ENCODE assay signal across 8 cellular contexts in genomic region chr16:4416200-4417032, GRCh38. TPM values are rescaled to one million over a fixed set of nuclear protein-coding genes. Genes with fewer than 3 reads are reported as not detected.
A peak's percentile ranks its signal among the peaks of the same experiment; 100 is the strongest.
DNase-seq lines count a peak whose midpoint lies in the region; ATAC-seq and TF ChIP-seq lines count a peak whose summit lies in the region.

TSS of gene CORO7 (minus strand) at chr16:4416596. CDS start at chr16:4416518, 78 bp downstream.

- peaks cover 12% of the 10 kb centered on the region for H3K27me3 Mint-ChIP-seq in GM23338 (ENCODE audit: insufficient read depth, low read depth, poor library complexity)
- H3K27me3 Mint-ChIP-seq in naive thymus-derived CD8-positive, alpha-beta T cell: no peaks in the 10 kb centered on the region
- no peaks in the 10 kb centered on the region for H3K27me3 Mint-ChIP-seq in stimulated activated naive B cell treated with anti-CD40 and anti-IgM and Interleukin-4, amounts not matched to agents 10 μg/mL and 1 μg/mL and 100 μg/mL, for 72 hours

- H3K36me3 ChIP-seq in DOHH2 (ENCODE audit: control insufficient read depth, low read length) (peaks cover 25% of the 10 kb centered on the region), GM23338 (ENCODE audit: insufficient read depth) (no peaks in the 10 kb centered on the region; the same call in 1 of the 2 replicates), fibroblast of lung (ENCODE audit: control insufficient read depth, insufficient read depth, low read length) (no peaks in the 10 kb centered on the region)

- H3K79me2 ChIP-seq in DOHH2 (ENCODE audit: control insufficient read depth, low read length) (peaks cover 43% of the 10 kb centered on the region), GM23338 (replicated peaks; ENCODE audit: insufficient read depth) (peaks cover 10% of the 10 kb centered on the region), fibroblast of lung (ENCODE audit: control insufficient read depth, insufficient read depth, low read length) (peaks cover 21% of the 10 kb centered on the region)

- peak within 1 kb of the TSS; percentile 69 for H3K4me2 ChIP-seq in DOHH2 (ENCODE audit: low read length)
- peak within 1 kb of the TSS; percentile 88 for H3K4me2 ChIP-seq in GM23338
- H3K4me2 ChIP-seq in fibroblast of lung (ENCODE audit: extremely low read depth, insufficient read depth, low read length): peak within 1 kb of the TSS; percentile 99

- H3K27me3 ChIP-seq in DOHH2 (ENCODE audit: control insufficient read depth, low read length) (no peaks in the 10 kb centered on the region), GM23338 (ENCODE audit: insufficient read depth) (no peaks in the 10 kb centered on the region), fibroblast of lung (ENCODE audit: control insufficient read depth, insufficient read depth, low read length) (no peaks in the 10 kb centered on the region)

- POLR2A ChIA-PET in naive thymus-derived CD8-positive, alpha-beta T cell (lab: Charles Lee): interaction anchor here (0.5 to 4.8 kb wide), 16 partner anchors 10 to 564 kb away, joined by 3 to 38 read pairs (median 8); partner anchors contain the start of genes CDIP1, DNAJA3, HMOX2 and NMRAL1

- no peak within 1 kb of the TSS for H3K27ac Mint-ChIP-seq in GM23338
- H3K27ac Mint-ChIP-seq in naive thymus-derived CD8-positive, alpha-beta T cell: peak within 1 kb of the TSS; percentile 92 to 100 (median 99)
- peak within 1 kb of the TSS; percentile 97 for H3K27ac Mint-ChIP-seq in stimulated activated naive B cell treated with anti-CD40 and anti-IgM and Interleukin-4, amounts not matched to agents 10 μg/mL and 1 μg/mL and 100 μg/mL, for 72 hours

- H4K20me1 ChIP-seq in DOHH2 (ENCODE audit: control insufficient read depth, insufficient read depth, low read depth, low read length) (0 out of 2 replicates have a peak, but pooled peaks cover 4% of the 10 kb centered on the region), GM23338 (replicated peaks; ENCODE audit: insufficient read depth) (peaks cover 6% of the 10 kb centered on the region), fibroblast of lung (ENCODE audit: control insufficient read depth, extremely low read depth, insufficient read depth, low read length) (no peaks in the 10 kb centered on the region)

- ATAC-seq in GM23338: peak; percentile 92
- ATAC-seq in naive thymus-derived CD8-positive, alpha-beta T cell: peak; percentile 68 to 69
- ATAC-seq in stimulated activated naive B cell treated with anti-CD40 and anti-IgM and Interleukin-4, amounts not matched to agents 10 μg/mL and 1 μg/mL and 100 μg/mL, for 72 hours (replicated peaks): peak; percentile 83 to 91

- DNase-seq in GM23338 (ENCODE audit: low spot score) (peak; percentile 93), LNCaP clone FGC (ENCODE audit: low read depth) (peak; percentile 49), RPMI7951 (ENCODE audit: low read depth) (peak; percentile 84), fibroblast of lung (ENCODE audit: low read depth in 2 of 2) (peak; percentile 79 to 81)
- peak; percentile 98 to 99 for DNase-seq in activated T-helper 1 cell treated with anti-CD3 and anti-CD28 coated beads, Interleukin-2, amount 50 U/mL, for 16 hours (ENCODE audit: low read depth in 1 of 2, low spot score in 1 of 2)
- DNase-seq in naive thymus-derived CD8-positive, alpha-beta T cell: peak; percentile 98 to 100 (median 100)
- peak; percentile 98 for DNase-seq in stimulated activated naive B cell treated with anti-CD40 and anti-IgM and Interleukin-4, amounts not matched to agents 10 μg/mL and 1 μg/mL and 100 μg/mL, for 72 hours

- H3K36me3 Mint-ChIP-seq in GM23338 (ENCODE audit: low read depth): no peaks in the 10 kb centered on the region; the same call in 2 of the 3 replicates
- H3K36me3 Mint-ChIP-seq in naive thymus-derived CD8-positive, alpha-beta T cell: peaks cover 0 to 27% (median 3%) of the 10 kb centered on the region in 3 donors
- peaks cover 3 to 11% of the 10 kb centered on the region in 2 donors for H3K36me3 Mint-ChIP-seq in stimulated activated naive B cell treated with anti-CD40 and anti-IgM and Interleukin-4, amounts not matched to agents 10 μg/mL and 1 μg/mL and 100 μg/mL, for 72 hours

- H2AFZ ChIP-seq in GM23338 (peak within 1 kb of the TSS; percentile 99), fibroblast of lung (ENCODE audit: low read length) (peak within 1 kb of the TSS; percentile 89)

- H3K9me3 Mint-ChIP-seq in GM23338: no peaks in the 10 kb centered on the region
- peaks cover 0 to 2% (median 0%) of the 10 kb centered on the region in 9 donors for H3K9me3 Mint-ChIP-seq in naive thymus-derived CD8-positive, alpha-beta T cell
- no peaks in the 10 kb centered on the region for H3K9me3 Mint-ChIP-seq in stimulated activated naive B cell treated with anti-CD40 and anti-IgM and Interleukin-4, amounts not matched to agents 10 μg/mL and 1 μg/mL and 100 μg/mL, for 72 hours

- H3K4me3 Mint-ChIP-seq in GM23338: peak within 1 kb of the TSS; percentile 82
- H3K4me3 Mint-ChIP-seq in naive thymus-derived CD8-positive, alpha-beta T cell: peak within 1 kb of the TSS; percentile 92 to 99 (median 96)
- H3K4me3 Mint-ChIP-seq in stimulated activated naive B cell treated with anti-CD40 and anti-IgM and Interleukin-4, amounts not matched to agents 10 μg/mL and 1 μg/mL and 100 μg/mL, for 72 hours: peak within 1 kb of the TSS; percentile 89 to 93

- H3K9me3 ChIP-seq in DOHH2 (ENCODE audit: control insufficient read depth, insufficient read depth, low read length): no peaks in the 10 kb centered on the region
- no peaks in the 10 kb centered on the region for H3K9me3 ChIP-seq in fibroblast of lung (ENCODE audit: control insufficient read depth, insufficient read depth, low read depth, low read length)

- H3K9me2 ChIP-seq in DOHH2 (replicated peaks; ENCODE audit: control insufficient read depth, low read length) (no peaks in the 10 kb centered on the region), GM23338 (ENCODE audit: insufficient read depth) (no peaks in the 10 kb centered on the region)

- H3K4me3 ChIP-seq in DOHH2 (ENCODE audit: low read length): peak within 1 kb of the TSS; percentile 81
- peak within 1 kb of the TSS; percentile 84 for H3K4me3 ChIP-seq in GM23338
- H3K4me3 ChIP-seq in LNCaP clone FGC (ENCODE audit: low read depth, low read length): peak within 1 kb of the TSS; percentile 74
- H3K4me3 ChIP-seq in fibroblast of lung (replicated peaks in 1 of 4; ENCODE audit: control extremely low read depth in 1 of 4, insufficient read depth in 1 of 4, low read depth in 3 of 4, low read length in 4 of 4): peak within 1 kb of the TSS; percentile 77 to 86 (median 79)

- H3K4me1 Mint-ChIP-seq in GM23338: peaks cover 8% of the 10 kb centered on the region
- H3K4me1 Mint-ChIP-seq in naive thymus-derived CD8-positive, alpha-beta T cell: peaks cover 17 to 43% (median 34%) of the 10 kb centered on the region in 4 donors
- H3K4me1 Mint-ChIP-seq in stimulated activated naive B cell treated with anti-CD40 and anti-IgM and Interleukin-4, amounts not matched to agents 10 μg/mL and 1 μg/mL and 100 μg/mL, for 72 hours: peaks cover 18 to 29% of the 10 kb centered on the region in 2 donors

- H3K9ac ChIP-seq in fibroblast of lung (ENCODE audit: insufficient read depth, low read length): peak within 1 kb of the TSS; percentile 54

- TF ChIP-seq CTCF in DOHH2 (IDR thresholded peaks at IDR 0.05; ENCODE audit: low read depth, low read length, poor library complexity, severe bottlenecking): no peak
- no peak for TF ChIP-seq CTCF in GM23338 (conservative IDR thresholded peaks at IDR 0.05; ENCODE audit: low read depth in 2 of 2)
- TF ChIP-seq CTCF in LNCaP clone FGC (IDR thresholded peaks at IDR 0.05; ENCODE audit: control insufficient read depth, extremely low read depth, insufficient read depth): no peak
- TF ChIP-seq CTCF in fibroblast of lung (conservative IDR thresholded peaks at IDR 0.05 in 1 of 2, IDR thresholded peaks at IDR 0.05 in 1 of 2; ENCODE audit: low read depth in 1 of 2, low read length in 2 of 2): no peak

- H3K27ac ChIP-seq in DOHH2 (ENCODE audit: low read depth, low read length) (peak within 1 kb of the TSS; percentile 57), GM23338 (ENCODE audit: low read depth) (no peak within 1 kb of the TSS), fibroblast of lung (ENCODE audit: insufficient read depth, low read length) (peak within 1 kb of the TSS; percentile 69)

- H3F3A ChIP-seq in DOHH2 (ENCODE audit: control insufficient read depth, insufficient read depth): peaks cover 7% of the 10 kb centered on the region
- peaks cover 10% of the 10 kb centered on the region for H3F3A ChIP-seq in GM23338 (replicated peaks; ENCODE audit: low read depth)

- H3K4me1 ChIP-seq in DOHH2 (ENCODE audit: control insufficient read depth, low read length) (peaks cover 27% of the 10 kb centered on the region), GM23338 (ENCODE audit: insufficient read depth) (peaks cover 5% of the 10 kb centered on the region; the same call in 1 of the 2 replicates), fibroblast of lung (ENCODE audit: control insufficient read depth, extremely low read depth, insufficient read depth, low read length) (peaks cover 12% of the 10 kb centered on the region)

TF ChIP-seq in GM23338, 12 proteins besides CTCF, POLR2A, EP300 and RAD21 (continues in another document):
- no peak for TF ChIP-seq EZH2 (IDR thresholded peaks at IDR 0.05; ENCODE audit: low read depth, unreplicated experiment)
- TF ChIP-seq CREB1 (CRISPR knock-in tag; IDR thresholded peaks at IDR 0.05; ENCODE audit: low read depth): no peak
- TF ChIP-seq, protein P1, sequence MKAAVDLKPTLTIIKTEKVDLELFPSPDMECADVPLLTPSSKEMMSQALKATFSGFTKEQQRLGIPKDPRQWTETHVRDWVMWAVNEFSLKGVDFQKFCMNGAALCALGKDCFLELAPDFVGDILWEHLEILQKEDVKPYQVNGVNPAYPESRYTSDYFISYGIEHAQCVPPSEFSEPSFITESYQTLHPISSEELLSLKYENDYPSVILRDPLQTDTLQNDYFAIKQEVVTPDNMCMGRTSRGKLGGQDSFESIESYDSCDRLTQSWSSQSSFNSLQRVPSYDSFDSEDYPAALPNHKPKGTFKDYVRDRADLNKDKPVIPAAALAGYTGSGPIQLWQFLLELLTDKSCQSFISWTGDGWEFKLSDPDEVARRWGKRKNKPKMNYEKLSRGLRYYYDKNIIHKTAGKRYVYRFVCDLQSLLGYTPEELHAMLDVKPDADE (IDR thresholded peaks at IDR 0.05): no peak
- no peak for TF ChIP-seq NANOG (IDR thresholded peaks at IDR 0.05; ENCODE audit: borderline replicate concordance)
- TF ChIP-seq ZNF331 (CRISPR knock-in tag; IDR thresholded peaks at IDR 0.05; ENCODE audit: low read depth): no peak
- no peak; the same call in 1 of the 2 replicates for TF ChIP-seq POLR2AphosphoS5 (IDR thresholded peaks at IDR 0.05; ENCODE audit: low read depth)
- no peak for TF ChIP-seq JUNB (IDR thresholded peaks at IDR 0.05; ENCODE audit: unreplicated experiment)

RNA-seq across cellular contexts. Expression of gene CORO7, which starts in this region (rescaled TPM):
- total RNA-seq in GM23338 (2014; rRNA removed; shearing (Covaris generic)): 40.5 and 46.4 TPM in 2 replicates
- polyA plus RNA-seq in GM23338 (2016; fragmentation: Nextera tagmentation; extraction: Ambion mirVana) (14.2 and 19.1 TPM in 2 replicates), fibroblast of lung (5.6 and 6.1 TPM in 2 replicates)
- 13.8 and 18.9 TPM in 2 replicates for total RNA-seq in RPMI7951 (2014; rRNA removed; shearing (Covaris generic))
- total RNA-seq in fibroblast of lung: 5.4 and 11.1 TPM in 2 replicates
- 7.2 and 8.6 TPM in 2 replicates for polyA plus RNA-seq in fibroblast of lung (2012)
- 16.1 and 18.2 TPM in 2 replicates for polyA minus RNA-seq in fibroblast of lung (ENCODE audit: low replicate concordance)
- total RNA-seq in naive thymus-derived CD8-positive, alpha-beta T cell: 100 to 1,000 TPM; 161 to 169 TPM
- 10 to 100 TPM; 44.6 to 79.9 (median 45.5) TPM for polyA plus RNA-seq in naive thymus-derived CD8-positive, alpha-beta T cell

Comparison
In these comparisons a context has a peak if more than half of its experiments do, and no peak if none do; other contexts are left out.
1. DNase-seq: peak in every context shown above with its lines; median percentile 100 in naive thymus-derived CD8-positive, alpha-beta T cell; 98 in activated T-helper 1 cell treated with anti-CD3 and anti-CD28 coated beads, Interleukin-2, amount 50 U/mL, for 16 hours; 98 in stimulated activated naive B cell treated with anti-CD40 and anti-IgM and Interleukin-4, amounts not matched to agents 10 μg/mL and 1 μg/mL and 100 μg/mL, for 72 hours; 93 in GM23338; 84 in RPMI7951; 80 in fibroblast of lung; 49 in LNCaP clone FGC.